3 cellular contexts compared by ENCODE assay signal in the genomic region with DNA sequence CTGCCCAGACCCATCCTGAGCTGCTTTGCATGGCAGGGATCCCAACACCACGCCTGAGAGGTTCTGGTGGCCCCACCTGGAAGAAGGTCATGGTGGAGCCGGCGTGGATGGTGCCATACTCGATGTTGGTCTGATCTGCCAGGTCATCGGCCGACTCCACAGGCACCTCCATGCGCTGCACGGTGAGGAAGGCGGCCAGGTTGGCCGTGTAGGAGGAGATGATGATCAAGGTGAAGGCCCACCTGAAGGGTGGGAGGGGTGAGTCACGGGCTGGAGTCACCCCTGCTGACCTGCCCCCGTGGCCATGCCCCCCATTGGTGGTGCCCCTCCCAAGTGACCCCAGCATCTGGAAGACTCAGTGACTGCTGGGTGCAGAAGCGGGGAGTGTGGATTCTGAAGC.
"Had no signal": no experiment of that assay in that cellular context is flagged by ENCODE, and none has a peak within 500 bp of the region (broad histone marks: within the 10 kb centered on the region; RNA-seq: fewer than 3 reads in every experiment).

No MANE protein-coding gene starts in this region.

- DNase-seq: GDM1, GF-D8 had no signal

- ATAC-seq: GM12878 had no signal

- H3K4me3 ChIP-seq: GM12878 had no signal
